23 cellular contexts compared by ENCODE assay signal in the genomic region with DNA sequence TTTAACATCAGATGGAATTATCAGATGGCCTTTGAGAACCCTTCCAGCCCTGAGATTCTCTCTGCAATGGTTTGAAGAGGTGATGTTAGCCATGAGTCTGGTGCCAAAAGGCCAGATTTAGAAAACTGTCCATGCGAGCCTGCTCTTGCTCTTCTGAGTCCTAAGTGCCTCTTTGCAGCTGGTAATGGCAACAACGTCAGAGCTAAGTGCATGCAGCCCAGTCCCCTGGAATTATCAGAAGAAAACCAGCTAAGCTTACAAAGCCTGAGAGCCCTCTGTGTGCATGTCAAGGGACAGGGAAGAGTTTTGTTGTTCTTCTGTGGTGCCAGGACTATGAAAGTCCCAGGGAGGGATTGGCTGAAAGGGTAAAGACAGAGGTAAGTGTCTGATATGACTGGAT.
"Had no signal": no experiment of that assay in that cellular context is flagged by ENCODE, and none has a peak within 500 bp of the region (broad histone marks: within the 10 kb centered on the region; RNA-seq: fewer than 3 reads in every experiment).

No MANE protein-coding gene starts in this region.

- H3K4me1 ChIP-seq: SJCRH30 had no signal

- H3K36me3 ChIP-seq: MG63, SJCRH30 had no signal

- H3K9me3 ChIP-seq: MG63, SJCRH30 had no signal

- DNase-seq: IMR-90, Karpas-422, KG1, MG63, NCI-H1092, NCI-H1105 treated with DMSO at 0.1 percent for 48 hours, NCI-H1417 treated with DMSO at 0.1 percent for 48 hours, NCI-H146, NCI-H1694 treated with DMSO at 0.1 percent for 48 hours, NCI-H1930, NCI-H2081, NCI-H2107, NCI-H2171 treated with DMSO at 0.1 percent for 48 hours, NCI-H345, NCI-H446 treated with DMSO at 0.1 percent for 48 hours, NCI-H510A treated with DMSO at 0.1 percent for 48 hours, NCI-H526, NCI-H82, SHP77 treated with DMSO at 0.1 percent for 48 hours, SJCRH30 had no signal

- H3K4me3 ChIP-seq: MG63, SJCRH30 had no signal

- H3K27ac ChIP-seq: SJCRH30 had no signal

- H3K27me3 ChIP-seq: SJCRH30 had no signal

- ATAC-seq: HepG2, Right ventricle myocardium inferior, SK-N-SH treated with all-trans-retinoic acid at 6 μM for 48 hours had no signal
